Comparison of ENCODE assay signal across 20 cellular contexts in the genomic region with DNA sequence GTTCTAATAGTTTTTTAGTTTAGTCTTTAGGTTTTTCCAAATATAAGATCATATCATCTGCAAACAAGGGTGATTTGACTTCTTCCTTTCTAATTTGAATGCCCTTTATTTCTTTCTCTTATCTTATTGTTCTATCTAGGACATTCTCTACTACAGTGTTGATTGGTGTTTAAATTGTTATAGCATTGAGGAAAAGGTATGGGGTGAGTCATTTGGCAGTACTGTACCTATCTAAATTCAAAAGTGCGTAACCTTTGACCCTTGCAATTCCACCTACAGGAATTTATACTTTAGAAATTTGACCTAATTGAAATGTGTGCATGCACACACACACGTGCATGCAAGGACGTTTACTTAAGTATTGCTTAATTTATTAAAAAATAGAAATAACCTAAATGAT.
"Had no signal": no experiment of that assay in that cellular context is flagged by ENCODE, and none has a peak within 500 bp of the region (broad histone marks: within the 10 kb centered on the region; RNA-seq: fewer than 3 reads in every experiment).

No MANE protein-coding gene starts in this region.

- ATAC-seq: Panc1, PC-3 had no signal

- DNase-seq: KBM-7, MG63, NCI-H1092, NCI-H1105 treated with DMSO at 0.1 percent for 48 hours, NCI-H1417 treated with DMSO at 0.1 percent for 48 hours, NCI-H146, NCI-H1694 treated with DMSO at 0.1 percent for 48 hours, NCI-H1930, NCI-H2081, NCI-H2107, NCI-H2227 treated with DMSO at 0.1 percent for 48 hours, NCI-H524 treated with DMSO at 0.1 percent for 48 hours, NCI-H69, NCI-H774, PC-3, SHP77, SK-N-SH, SW 1271 had no signal

- H3K9ac ChIP-seq: SK-N-SH had no signal

- H3K27ac ChIP-seq: RWPE1 had no signal

- H3K9me3 ChIP-seq: MG63, SK-N-SH had no signal

- H3K36me3 ChIP-seq: MG63 had no signal

- H3K4me3 ChIP-seq: MG63 had no signal
